In genomic region chr10:126969310-126969709, GRCh38 we compare ENCODE assay signal across 10 cellular contexts.
DNase-seq lines count a peak whose midpoint lies in the region; ATAC-seq and TF ChIP-seq lines count a peak whose summit lies in the region.
"Had no signal": no experiment of that assay in that cellular context is flagged by ENCODE, and none has a peak within 500 bp of the region (broad histone marks: within the 10 kb centered on the region; RNA-seq: fewer than 3 reads in every experiment).

No MANE protein-coding gene starts in this region.

- H3K27me3 Mint-ChIP-seq in activated T-cell treated with anti-CD3 and anti-CD28 coated beads, Interleukin-2, amount 50 U/mL, for 72 hours (ENCODE audit: low read depth), result no peaks in the 10 kb centered on the region

- H3K4me3 Mint-ChIP-seq in activated T-cell treated with anti-CD3 and anti-CD28 coated beads, Interleukin-2, amount 50 U/mL, for 72 hours, result no peak overlapping the region

- DNase-seq in NCI-H1092 treated with DMSO at 0.1 percent for 48 hours (lab: John Stamatoyannopoulos, UW), result peak; percentile 5
- DNase-seq in NCI-H1092 (lab: John Stamatoyannopoulos, UW), result no peak
- peak; percentile 29 for DNase-seq in RKO (ENCODE audit: low spot score)
- DNase-seq in glomerular visceral epithelial cell (ENCODE audit: extremely low spot score), result peak; percentile 42
- DNase-seq in retinal pigment epithelial cell (ENCODE audit: low read depth), result no peak
- DNase-seq in activated T-cell treated with anti-CD3 and anti-CD28 coated beads, Interleukin-2, amount 50 U/mL, for 72 hours, result no peak
- DNase-seq in NCI-H1105 (lab: John Stamatoyannopoulos, UW), result no peak
- no peak for DNase-seq in SIG-M5 treated with dmso at 0.1 percent for 504 hours (lab: John Stamatoyannopoulos, UW; ENCODE audit: unreplicated experiment)
- DNase-seq: activated CD8-positive, alpha-beta memory T cell treated with anti-CD3 and anti-CD28 coated beads for 24 hours had no signal

- no peaks in the 10 kb centered on the region for H3K4me1 Mint-ChIP-seq in activated T-cell treated with anti-CD3 and anti-CD28 coated beads, Interleukin-2, amount 50 U/mL, for 72 hours (ENCODE audit: low read depth)

- peak; percentile 41 for TF ChIP-seq CTCF in retinal pigment epithelial cell (conservative IDR thresholded peaks at IDR 0.05; ENCODE audit: low read depth, low read length)

- no peak for ATAC-seq in activated T-cell treated with anti-CD3 and anti-CD28 coated beads, Interleukin-2, amount 50 U/mL, for 72 hours (replicated peaks in 1 of 2)
- ATAC-seq: GM12878 had no signal

- no peak overlapping the region for H3K4me3 ChIP-seq in retinal pigment epithelial cell (ENCODE audit: low read length)
- H3K4me3 ChIP-seq: GM12878 had no signal

- H3K9me3 Mint-ChIP-seq in activated T-cell treated with anti-CD3 and anti-CD28 coated beads, Interleukin-2, amount 50 U/mL, for 72 hours, result no peaks in the 10 kb centered on the region

- no peak overlapping the region for H3K27ac Mint-ChIP-seq in activated T-cell treated with anti-CD3 and anti-CD28 coated beads, Interleukin-2, amount 50 U/mL, for 72 hours

- no peaks in the 10 kb centered on the region for H3K36me3 Mint-ChIP-seq in activated T-cell treated with anti-CD3 and anti-CD28 coated beads, Interleukin-2, amount 50 U/mL, for 72 hours (ENCODE audit: insufficient read depth in 2 of 2)

Comparison
In these comparisons a context has a peak if more than half of its experiments do, and no peak if none do; other contexts are left out.
1. DNase-seq: peak in NCI-H1092 treated with DMSO at 0.1 percent for 48 hours (single experiment), RKO (single experiment) and glomerular visceral epithelial cell (single experiment); none in NCI-H1092 (single experiment), retinal pigment epithelial cell (single experiment), activated T-cell treated with anti-CD3 and anti-CD28 coated beads, Interleukin-2, amount 50 U/mL, for 72 hours (0 of 2), NCI-H1105 (single experiment) and SIG-M5 treated with dmso at 0.1 percent for 504 hours (single experiment).